9 cellular contexts compared by ENCODE assay signal in genomic region chr15:80970018-80970657, GRCh38. TPM values are rescaled to one million over a fixed set of nuclear protein-coding genes. Genes with fewer than 3 reads are reported as not detected.
A peak's percentile ranks its signal among the peaks of the same experiment; 100 is the strongest.
DNase-seq lines count a peak whose midpoint lies in the region; ATAC-seq and TF ChIP-seq lines count a peak whose summit lies in the region.
"Had no signal": no experiment of that assay in that cellular context is flagged by ENCODE, and none has a peak within 500 bp of the region (broad histone marks: within the 10 kb centered on the region; RNA-seq: fewer than 3 reads in every experiment).

No MANE protein-coding gene starts in this region.

- TF ChIP-seq POLR2A in esophagus squamous epithelium (IDR thresholded peaks at IDR 0.05) = no peak

- intact Hi-C loops in esophagus squamous epithelium (cut with DNase I) (loop anchor here (10.0 kb wide), 3 partner anchors 295 to 515 kb away; no protein-coding TSS in a partner anchor), tibial artery (cut with DNase I; ENCODE audit: low total_unique reads) (no loop called here)

- no peak overlapping the region for H3K4me3 Mint-ChIP-seq in neural crest cell
- H3K4me3 Mint-ChIP-seq: activated naive CD8-positive, alpha-beta T cell had no signal

- no peaks in the 10 kb centered on the region for H3K27me3 Mint-ChIP-seq in neural crest cell (ENCODE audit: low read depth)
- H3K27me3 Mint-ChIP-seq: activated naive CD8-positive, alpha-beta T cell had no signal

- peaks cover 0 to 50% (median 11%) of the 10 kb centered on the region in 3 donors for H3K36me3 ChIP-seq in esophagus squamous epithelium
- peaks cover 0 to 51% (median 22%) of the 10 kb centered on the region in 3 donors for H3K36me3 ChIP-seq in tibial artery

- H3K27ac ChIP-seq in esophagus squamous epithelium = no peak overlapping the region
- no peak overlapping the region for H3K27ac ChIP-seq in tibial artery

- TF ChIP-seq CTCF in esophagus squamous epithelium (IDR thresholded peaks at IDR 0.05) = peak; percentile 75 to 90 (median 84)
- TF ChIP-seq CTCF in neural crest cell (conservative IDR thresholded peaks at IDR 0.05) = peak; percentile 95
- peak; percentile 80 to 88 for TF ChIP-seq CTCF in tibial artery (IDR thresholded peaks at IDR 0.05)

- H3K9me3 ChIP-seq in esophagus squamous epithelium (no peaks in the 10 kb centered on the region), tibial artery (no peaks in the 10 kb centered on the region)

- H3K27ac Mint-ChIP-seq in neural crest cell (ENCODE audit: unreplicated experiment) = no peak overlapping the region
- H3K27ac Mint-ChIP-seq: activated naive CD8-positive, alpha-beta T cell had no signal

- H3K9me3 Mint-ChIP-seq in neural crest cell = no peaks in the 10 kb centered on the region

- DNase-seq in DMS53 treated with DMSO at 0.1 percent for 48 hours (lab: John Stamatoyannopoulos, UW; ENCODE audit: unreplicated experiment) (peak; percentile 18), HT-29 (ENCODE audit: low spot score) (peak; percentile 93), OCI-M2 (lab: John Stamatoyannopoulos, UW; ENCODE audit: unreplicated experiment) (peak; percentile 65), activated T-cell treated with anti-CD3 and anti-CD28 coated beads for 4 hours (peak; percentile 66), esophagus squamous epithelium (lab: John Stamatoyannopoulos, UW) (no peak), neural crest cell (ENCODE audit: low read depth, low spot score) (peak; percentile 72), tibial artery (no peak)

- peaks cover 12% of the 10 kb centered on the region for H3K4me1 Mint-ChIP-seq in neural crest cell

- peaks cover 3% of the 10 kb centered on the region for H3K36me3 Mint-ChIP-seq in neural crest cell (ENCODE audit: low read depth)

- H3K4me3 ChIP-seq in esophagus squamous epithelium (no peak overlapping the region), tibial artery (no peak overlapping the region)

- WGBS in esophagus squamous epithelium, 2 donors = 39 to 46% methylated on average over 12 of the region's 12 CpGs

- H3K27me3 ChIP-seq in esophagus squamous epithelium = no peaks in the 10 kb centered on the region
- H3K27me3 ChIP-seq in tibial artery = no peaks in the 10 kb centered on the region

- H3K4me1 ChIP-seq in esophagus squamous epithelium (peaks cover 0 to 20% (median 4%) of the 10 kb centered on the region in 3 donors), tibial artery (peaks cover 0 to 11% (median 0%) of the 10 kb centered on the region in 4 donors)

- ATAC-seq in GM21367 (IDR thresholded peaks at IDR 0.05; ENCODE audit: unreplicated experiment) = no peak

RNA-seq across cellular contexts. Expression of gene MESD, which starts 19.5 kb away (rescaled TPM):
- total RNA-seq in HT-29 (2014; rRNA removed; shearing (Covaris generic)) = 15.5 and 18.1 TPM in 2 replicates
- total RNA-seq in esophagus squamous epithelium (10 to 100 TPM; 13.8 to 25.4 (median 19.1) TPM), neural crest cell (30.7 and 31.9 TPM in 2 replicates)

RNA-seq across cellular contexts. Expression of gene TLNRD1, which starts 30.6 kb away (rescaled TPM):
- 64.1 and 67.1 TPM in 2 replicates for total RNA-seq in HT-29 (2014; rRNA removed; shearing (Covaris generic))
- total RNA-seq in esophagus squamous epithelium = 10 to 100 TPM; 17.2 to 57.8 (median 22.6) TPM
- total RNA-seq in neural crest cell = 30.6 and 31.7 TPM in 2 replicates

Comparison
In these comparisons a context has a peak if more than half of its experiments do, and no peak if none do; other contexts are left out.
1. DNase-seq: peak in DMS53 treated with DMSO at 0.1 percent for 48 hours (single experiment), HT-29 (single experiment), OCI-M2 (single experiment), activated T-cell treated with anti-CD3 and anti-CD28 coated beads for 4 hours (single experiment) and neural crest cell (single experiment); none in esophagus squamous epithelium (single experiment) and tibial artery (0 of 2).
2. Peak in every context shown above with its lines, with median percentiles within 50 percentile points of each other: CTCF ChIP-seq.